Comparison of ENCODE assay signal across 20 cellular contexts in the genomic region with DNA sequence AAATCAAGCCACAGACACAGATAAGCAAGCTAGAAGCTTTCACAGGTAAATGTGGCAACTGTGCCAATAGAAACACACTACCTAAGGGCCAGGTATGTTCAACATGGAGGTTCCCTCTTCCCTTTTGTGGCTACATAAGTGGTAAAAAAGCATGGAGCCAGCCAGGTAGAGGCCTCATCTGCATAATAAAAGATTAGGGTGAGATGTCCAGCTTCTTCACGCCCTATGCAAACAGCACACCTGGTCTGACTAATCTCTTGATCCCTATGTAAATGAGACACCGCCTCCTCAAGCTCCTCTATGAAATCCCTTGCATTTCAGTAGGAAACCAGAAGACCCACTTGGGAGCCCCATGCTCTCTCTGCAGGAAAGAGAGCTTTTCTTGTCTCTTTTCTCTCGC.
"Had no signal": no experiment of that assay in that cellular context is flagged by ENCODE, and none has a peak within 500 bp of the region (broad histone marks: within the 10 kb centered on the region; RNA-seq: fewer than 3 reads in every experiment).

No MANE protein-coding gene starts in this region.

- DNase-seq: activated CD4-positive, alpha-beta T cell treated with anti-CD3 and anti-CD28 coated beads, Interleukin-2, amount 10 ng/mL, durations not matched to agents 7 days and 5 days; activated CD8-positive, alpha-beta memory T cell treated with anti-CD3 and anti-CD28 coated beads, Interleukin-2, amount 10 ng/mL, durations not matched to agents 7 days and 5 days; activated CD8-positive, alpha-beta T cell treated with anti-CD3 and anti-CD28 coated beads for 36 hours; activated gamma-delta T cell; activated naive CD4-positive, alpha-beta T cell treated with anti-CD3 and anti-CD28 coated beads, Interleukin-2, amount 50 U/mL, for 16 hours; activated naive CD8-positive, alpha-beta T cell treated with anti-CD3 and anti-CD28 coated beads, Interleukin-2, amount 50 U/mL, for 24 hours; activated T-cell treated with anti-CD3 and anti-CD28 coated beads for 4 hours; kidney; lower lobe of right lung; nephron progenitor cell; right cardiac atrium; stimulated activated CD4-positive, alpha-beta T cell treated with anti-CD3 and anti-CD28 coated beads, Interleukin-12 subunit alpha, Interleukin-12 subunit beta, amount 100 ng/mL, for 4 hours; stimulated activated CD4-positive, alpha-beta T cell treated with anti-CD3 and anti-CD28 coated beads, Interleukin-4, amount 100 ng/mL, for 4 hours; substantia nigra; tibial artery had no signal

- H2AFZ ChIP-seq: parathyroid adenoma had no signal

- H3K4me1 ChIP-seq: lower lobe of right lung, parathyroid adenoma, tibial artery had no signal

- H3K36me3 ChIP-seq: lower lobe of right lung, tibial artery had no signal

- H3K9me3 ChIP-seq: lower lobe of right lung, tibial artery had no signal

- H3K27me3 ChIP-seq: tibial artery had no signal

- H3K9me3 Mint-ChIP-seq: activated CD8-positive, alpha-beta T cell treated with anti-CD3 and anti-CD28 coated beads for 36 hours; nephron progenitor cell had no signal

- H3K4me3 Mint-ChIP-seq: activated CD4-positive, alpha-beta T cell treated with anti-CD3 and anti-CD28 coated beads, Interleukin-2, amount 10 ng/mL, durations not matched to agents 7 days and 5 days; activated CD8-positive, alpha-beta memory T cell treated with anti-CD3 and anti-CD28 coated beads, Interleukin-2, amount 10 ng/mL, durations not matched to agents 7 days and 5 days; activated CD8-positive, alpha-beta T cell treated with anti-CD3 and anti-CD28 coated beads for 36 hours; activated naive CD8-positive, alpha-beta T cell treated with anti-CD3 and anti-CD28 coated beads, Interleukin-2, amount 50 U/mL, for 24 hours; activated T-helper 1 cell treated with anti-CD3 and anti-CD28 coated beads, Interleukin-12 subunit alpha, Interleukin-12 subunit beta, Interleukin-2, Interleukin-4 antibody, amounts not matched to agents 30 ng/mL and 10 ng/mL and 1 ng/mL, durations not matched to agents 14 hours and 24 hours and 36 hours; nephron progenitor cell; stimulated activated naive CD8-positive, alpha-beta T cell treated with anti-CD3 and anti-CD28 coated beads, Interleukin-15, Interleukin-2, amounts not matched to agents 100 ng/mL and 50 ng/mL, for 24 hours had no signal

- H3K27ac ChIP-seq: lower lobe of right lung, parathyroid adenoma, tibial artery had no signal

- H3K4me3 ChIP-seq: lower lobe of right lung, tibial artery had no signal

- H3K27ac Mint-ChIP-seq: activated CD4-positive, alpha-beta T cell treated with anti-CD3 and anti-CD28 coated beads, Interleukin-2, amount 10 ng/mL, durations not matched to agents 7 days and 5 days; activated CD8-positive, alpha-beta memory T cell treated with anti-CD3 and anti-CD28 coated beads, Interleukin-2, amount 10 ng/mL, durations not matched to agents 7 days and 5 days; activated CD8-positive, alpha-beta T cell treated with anti-CD3 and anti-CD28 coated beads for 36 hours; activated naive CD8-positive, alpha-beta T cell treated with anti-CD3 and anti-CD28 coated beads, Interleukin-2, amount 50 U/mL, for 24 hours; activated T-helper 1 cell treated with anti-CD3 and anti-CD28 coated beads, Interleukin-12 subunit alpha, Interleukin-12 subunit beta, Interleukin-2, Interleukin-4 antibody, amounts not matched to agents 30 ng/mL and 10 ng/mL and 1 ng/mL, durations not matched to agents 14 hours and 24 hours and 36 hours; nephron progenitor cell; stimulated activated naive CD8-positive, alpha-beta T cell treated with anti-CD3 and anti-CD28 coated beads, Interleukin-15, Interleukin-2, amounts not matched to agents 100 ng/mL and 50 ng/mL, for 24 hours had no signal

- H3K27me3 Mint-ChIP-seq: activated CD4-positive, alpha-beta T cell treated with anti-CD3 and anti-CD28 coated beads, Interleukin-2, amount 10 ng/mL, durations not matched to agents 7 days and 5 days; activated CD8-positive, alpha-beta memory T cell treated with anti-CD3 and anti-CD28 coated beads, Interleukin-2, amount 10 ng/mL, durations not matched to agents 7 days and 5 days; activated CD8-positive, alpha-beta T cell treated with anti-CD3 and anti-CD28 coated beads for 36 hours; activated naive CD8-positive, alpha-beta T cell treated with anti-CD3 and anti-CD28 coated beads, Interleukin-2, amount 50 U/mL, for 24 hours; stimulated activated naive CD8-positive, alpha-beta T cell treated with anti-CD3 and anti-CD28 coated beads, Interleukin-15, Interleukin-2, amounts not matched to agents 100 ng/mL and 50 ng/mL, for 24 hours had no signal

- H3K79me2 ChIP-seq: parathyroid adenoma had no signal

- ATAC-seq: activated CD4-positive, CD25-positive, alpha-beta regulatory T cell treated with anti-CD3 and anti-CD28 coated beads, Interleukin-2, amount 50 U/mL, for 24 hours; activated CD8-positive, alpha-beta memory T cell treated with anti-CD3 and anti-CD28 coated beads, Interleukin-2, amount 10 ng/mL, durations not matched to agents 7 days and 5 days; activated CD8-positive, alpha-beta T cell treated with anti-CD3 and anti-CD28 coated beads for 36 hours; activated naive CD8-positive, alpha-beta T cell treated with anti-CD3 and anti-CD28 coated beads, Interleukin-2, amount 50 U/mL, for 24 hours; left lobe of liver; lower lobe of right lung; right cardiac atrium had no signal

- H3K9ac ChIP-seq: parathyroid adenoma had no signal

- H3K36me3 Mint-ChIP-seq: activated CD8-positive, alpha-beta memory T cell treated with anti-CD3 and anti-CD28 coated beads, Interleukin-2, amount 10 ng/mL, durations not matched to agents 7 days and 5 days had no signal
